8 cellular contexts compared by ENCODE assay signal in genomic region chr17:51341457-51341856, GRCh38.
"Had no signal": no experiment of that assay in that cellular context is flagged by ENCODE, and none has a peak within 500 bp of the region (broad histone marks: within the 10 kb centered on the region; RNA-seq: fewer than 3 reads in every experiment).

No MANE protein-coding gene starts in this region.

- FAIRE-seq: G401.6, GM12878, GM12891, GM12892, GM18507, GM19239 had no signal

- ATAC-seq: GM12878 had no signal

- DNase-seq: GDM1, GF-D8 had no signal

- H3K4me3 ChIP-seq: GM12878 had no signal
